Comparison of ENCODE assay signal across 11 cellular contexts in genomic region chr16:30088237-30088831, GRCh38. TPM values are rescaled to one million over a fixed set of nuclear protein-coding genes. Genes with fewer than 3 reads are reported as not detected.
A peak's percentile ranks its signal among the peaks of the same experiment; 100 is the strongest.
DNase-seq lines count a peak whose midpoint lies in the region; ATAC-seq, FAIRE-seq and TF ChIP-seq lines count a peak whose summit lies in the region.
"Had no signal": no experiment of that assay in that cellular context is flagged by ENCODE, and none has a peak within 500 bp of the region (broad histone marks: within the 10 kb centered on the region; RNA-seq: fewer than 3 reads in every experiment).

No MANE protein-coding gene starts in this region.

- no peak overlapping the region for H3K4me3 ChIP-seq in A549
- H3K4me3 ChIP-seq in GM23338, result no peak overlapping the region
- H3K4me3 ChIP-seq: esophagus muscularis mucosa, thoracic aorta had no signal

- H3K4me1 Mint-ChIP-seq in GM23338 (peaks cover 11% of the 10 kb centered on the region), chondrocyte (ENCODE audit: low read depth) (peaks cover 27% of the 10 kb centered on the region)

- POLR2A ChIA-PET in A549 (lab: Yijun Ruan, JAX), result interaction anchor here (4.9 kb wide), 1 partner anchor 23 kb away, joined by 67 read pairs; the partner anchor contains the start of gene ALDOA

- no peak for FAIRE-seq in A549 (lab: Jason Lieb, UNC)

- peaks cover 19% of the 10 kb centered on the region for H3K4me1 ChIP-seq in A549
- H3K4me1 ChIP-seq in GM23338 (ENCODE audit: insufficient read depth), result peaks cover 6% of the 10 kb centered on the region

- H3K9me3 Mint-ChIP-seq in GM23338, result no peaks in the 10 kb centered on the region; the same call in 2 of the 3 replicates
- H3K9me3 Mint-ChIP-seq in chondrocyte (ENCODE audit: low read depth), result no peaks in the 10 kb centered on the region
- H3K9me3 Mint-ChIP-seq: activated T-cell treated with anti-CD3 and anti-CD28 coated beads, Interleukin-2, amount 50 U/mL, for 4 hours; T-helper 1 cell treated with Interleukin-12 subunit alpha and Interleukin-12 subunit beta and Interleukin-4 antibody, amounts not matched to agents 30 μg/mL and 1 μg/mL, for 36 hours had no signal

- ATAC-seq in A549 (no peak), GM23338 (no peak), HG03457 (IDR thresholded peaks at IDR 0.05; ENCODE audit: unreplicated experiment) (no peak), SK-N-SH treated with all-trans-retinoic acid at 6 μM for 48 hours (no peak)
- ATAC-seq: activated T-cell treated with anti-CD3 and anti-CD28 coated beads, Interleukin-2, amount 50 U/mL, for 4 hours had no signal

- H3K27ac ChIP-seq in A549 (peak overlapping the region in 1 of 2 experiments; percentile 94; a peak in 2 of 6 replicates), GM23338 (ENCODE audit: low read depth) (no peak overlapping the region)
- H3K27ac ChIP-seq: esophagus muscularis mucosa, thoracic aorta had no signal

- H3K4me3 Mint-ChIP-seq in GM23338 (no peak overlapping the region), chondrocyte (ENCODE audit: unreplicated experiment) (no peak overlapping the region)
- H3K4me3 Mint-ChIP-seq: activated T-cell treated with anti-CD3 and anti-CD28 coated beads, Interleukin-2, amount 50 U/mL, for 4 hours; T-helper 1 cell treated with Interleukin-12 subunit alpha and Interleukin-12 subunit beta and Interleukin-4 antibody, amounts not matched to agents 30 μg/mL and 1 μg/mL, for 36 hours had no signal

- 67% methylated on average over 10 of the region's 10 CpGs for WGBS in A549 (ENCODE audit: missing lambda C conversion rate)

- no peak for TF ChIP-seq POLR2A in A549 (IDR thresholded peaks at IDR 0.05; ENCODE audit: low read length)

- no peaks in the 10 kb centered on the region for H3K36me3 ChIP-seq in GM23338 (ENCODE audit: insufficient read depth)

- H2AFZ ChIP-seq in GM23338, result no peak overlapping the region

- TF ChIP-seq CTCF in A549 (IDR thresholded peaks at IDR 0.05) (no peak), GM23338 (conservative IDR thresholded peaks at IDR 0.05; ENCODE audit: low read depth in 2 of 2) (no peak), chondrocyte (IDR thresholded peaks at IDR 0.05) (no peak)

- H3K4me2 ChIP-seq in A549 (no peak overlapping the region), GM23338 (no peak overlapping the region)

- H3F3A ChIP-seq in GM23338 (replicated peaks; ENCODE audit: low read depth), result peaks cover 10% of the 10 kb centered on the region

- H3K27me3 Mint-ChIP-seq in GM23338 (ENCODE audit: insufficient read depth, low read depth, poor library complexity) (peaks cover 12% of the 10 kb centered on the region), chondrocyte (ENCODE audit: low read depth) (no peaks in the 10 kb centered on the region)

- no peaks in the 10 kb centered on the region for H3K9me3 ChIP-seq in A549
- H3K9me3 ChIP-seq: esophagus muscularis mucosa, thoracic aorta had no signal

- H3K27ac Mint-ChIP-seq in GM23338 (peak overlapping the region; percentile 29; the same call in 1 of the 2 replicates), chondrocyte (ENCODE audit: unreplicated experiment) (peak overlapping the region; percentile 37)

- no peak for DNase-seq in A549 (ENCODE audit: low read depth in 1 of 2, low spot score in 1 of 2)
- DNase-seq in GM23338 (ENCODE audit: low spot score), result no peak
- DNase-seq in chondrocyte (ENCODE audit: low spot score), result no peak
- DNase-seq in NCI-H1694 (lab: John Stamatoyannopoulos, UW), result no peak
- DNase-seq: activated T-cell treated with anti-CD3 and anti-CD28 coated beads, Interleukin-2, amount 50 U/mL, for 4 hours; DMS79 had no signal

- no peak for TF ChIP-seq EP300 in A549 (IDR thresholded peaks at IDR 0.05)

- TF ChIP-seq RAD21 in A549 (conservative IDR thresholded peaks at IDR 0.05 in 1 of 2, IDR thresholded peaks at IDR 0.05 in 1 of 2), result no peak

- H3K27me3 ChIP-seq in GM23338 (ENCODE audit: insufficient read depth), result 0 out of 2 replicates have a peak, but pooled peaks cover 3% of the 10 kb centered on the region
- H3K27me3 ChIP-seq: esophagus muscularis mucosa had no signal

- no peaks in the 10 kb centered on the region for H3K79me2 ChIP-seq in GM23338 (replicated peaks; ENCODE audit: insufficient read depth)

- H3K9me2 ChIP-seq in GM23338 (ENCODE audit: insufficient read depth), result no peaks in the 10 kb centered on the region

- peaks cover 30% of the 10 kb centered on the region for H3K36me3 Mint-ChIP-seq in GM23338 (ENCODE audit: low read depth)
- H3K36me3 Mint-ChIP-seq in chondrocyte (ENCODE audit: low read depth), result peaks cover 3% of the 10 kb centered on the region

- H4K20me1 ChIP-seq in GM23338 (replicated peaks; ENCODE audit: insufficient read depth), result no peaks in the 10 kb centered on the region; the same call in 1 of the 2 replicates

- CTCF ChIA-PET in A549 (lab: Yijun Ruan, JAX), result interaction anchor here (7.4 to 9.6 kb wide), 2 partner anchors 10 to 24 kb away, joined by 119 to 143 read pairs; partner anchors contain the start of genes ALDOA and PPP4C

TF ChIP-seq in A549, 52 proteins besides CTCF, POLR2A, EP300 and RAD21:
- TF ChIP-seq MAFK (IDR thresholded peaks at IDR 0.05; ENCODE audit: partially characterized antibody), result peak; percentile 93
- no peak for TF ChIP-seq TP53 (CRISPR knock-in tag; IDR thresholded peaks at IDR 0.05)
- TF ChIP-seq HOXB5 (CRISPR knock-in tag; IDR thresholded peaks at IDR 0.05), result no peak
- no peak for TF ChIP-seq BHLHE40 (IDR thresholded peaks at IDR 0.05; ENCODE audit: low read depth, low read length)
TF ChIP-seq in A549: peak in this region for 1.

TF ChIP-seq in SK-N-SH treated with all-trans-retinoic acid at 6 μM for 48 hours, 23 proteins besides CTCF, POLR2A, EP300 and RAD21 (continues in another document):
- TF ChIP-seq ZNF565 (CRISPR knock-in tag; conservative IDR thresholded peaks at IDR 0.05; ENCODE audit: low read depth) (no peak), CSRNP3 (CRISPR knock-in tag; IDR thresholded peaks at IDR 0.05) (no peak)

RNA-seq across cellular contexts. Expression of gene TBX6, which starts 3.4 kb away (rescaled TPM):
- polyA plus RNA-seq in A549 (2011; rRNA removed) (0.11 and 0.14 TPM in 2 replicates), A549 (2017; fragmentation: RNase III; extraction: RNeasy Plus Mini Kit Qiagen cat#74134 plus additional on column Dnase treatment) (0.26 to 0.63 TPM (median 0.62 TPM) in 3 replicates), GM23338 (2016; fragmentation: Nextera tagmentation; extraction: Ambion mirVana) (1.9 and 2.4 TPM in 2 replicates)
- 0.12 and 0.17 TPM in 2 replicates for polyA plus RNA-seq in A549 (2012; cell fraction: cytosol; rRNA removed)
- 0.39 and 0.49 TPM in 2 replicates for polyA plus RNA-seq in A549 (2012; cell fraction: nucleus; rRNA removed)
- polyA minus RNA-seq in A549 (2011; rRNA and poly(A)+ RNA removed), result 0.44 TPM in 1 of 2 replicates, not detected in the other
- 1.1 and 2.3 TPM in 2 replicates for total RNA-seq in GM23338 (2014; rRNA removed; shearing (Covaris generic))
- total RNA-seq in chondrocyte, result 0.34 to 0.59 TPM (median 0.55 TPM) in 3 replicates

RNA-seq across cellular contexts. Expression of gene YPEL3, which starts 7.7 kb away (rescaled TPM):
- 4.5 and 5.5 TPM in 2 replicates for polyA plus RNA-seq in A549 (2011; rRNA removed)
- polyA plus RNA-seq in A549 (2012; cell fraction: cytosol; rRNA removed), result 7.5 and 11.3 TPM in 2 replicates
- polyA plus RNA-seq in A549 (2012; cell fraction: nucleus; rRNA removed), result 16.3 and 19.4 TPM in 2 replicates
- polyA plus RNA-seq in A549 (2017; fragmentation: RNase III; extraction: RNeasy Plus Mini Kit Qiagen cat#74134 plus additional on column Dnase treatment), result 6.1 to 8.3 TPM (median 8.1 TPM) in 3 replicates
- polyA minus RNA-seq in A549 (2011; rRNA and poly(A)+ RNA removed), result 1.8 and 2.0 TPM in 2 replicates
- 21.8 and 27.8 TPM in 2 replicates for total RNA-seq in GM23338 (2014; rRNA removed; shearing (Covaris generic))
- 81.7 and 86.1 TPM in 2 replicates for polyA plus RNA-seq in GM23338 (2016; fragmentation: Nextera tagmentation; extraction: Ambion mirVana)
- 23.3 to 31.9 TPM (median 28.1 TPM) in 3 replicates for total RNA-seq in chondrocyte

RNA-seq across cellular contexts. Expression of gene PPP4C, which starts 12.5 kb away (rescaled TPM):
- polyA plus RNA-seq in A549 (2011; rRNA removed), result 102 and 117 TPM in 2 replicates
- polyA plus RNA-seq in A549 (2012; cell fraction: cytosol; rRNA removed), result 237 and 266 TPM in 2 replicates
- polyA plus RNA-seq in A549 (2012; cell fraction: nucleus; rRNA removed), result 236 and 260 TPM in 2 replicates
- polyA plus RNA-seq in A549 (2017; fragmentation: RNase III; extraction: RNeasy Plus Mini Kit Qiagen cat#74134 plus additional on column Dnase treatment), result 107 to 117 TPM (median 115 TPM) in 3 replicates
- polyA minus RNA-seq in A549 (2011; rRNA and poly(A)+ RNA removed), result 326 and 415 TPM in 2 replicates
- 108 and 120 TPM in 2 replicates for total RNA-seq in GM23338 (2014; rRNA removed; shearing (Covaris generic))
- 169 and 170 TPM in 2 replicates for polyA plus RNA-seq in GM23338 (2016; fragmentation: Nextera tagmentation; extraction: Ambion mirVana)
- total RNA-seq in chondrocyte, result 81.0 to 90.3 TPM (median 84.7 TPM) in 3 replicates

RNA-seq across cellular contexts. Expression of gene ALDOA, which starts 22.8 kb away (rescaled TPM):
- polyA plus RNA-seq in A549 (2011; rRNA removed) (741 and 761 TPM in 2 replicates), A549 (2017; fragmentation: RNase III; extraction: RNeasy Plus Mini Kit Qiagen cat#74134 plus additional on column Dnase treatment) (1,254 to 1,331 TPM (median 1,286 TPM) in 3 replicates), GM23338 (2016; fragmentation: Nextera tagmentation; extraction: Ambion mirVana) (1,054 and 1,067 TPM in 2 replicates)
- polyA plus RNA-seq in A549 (2012; cell fraction: cytosol; rRNA removed), result 1,311 and 1,575 TPM in 2 replicates
- polyA plus RNA-seq in A549 (2012; cell fraction: nucleus; rRNA removed), result 1,948 and 2,569 TPM in 2 replicates
- polyA minus RNA-seq in A549 (2011; rRNA and poly(A)+ RNA removed), result 1,184 and 1,372 TPM in 2 replicates
- total RNA-seq in GM23338 (2014; rRNA removed; shearing (Covaris generic)), result 1,113 and 1,306 TPM in 2 replicates
- 865 to 1,101 TPM (median 1,094 TPM) in 3 replicates for total RNA-seq in chondrocyte

RNA-seq across cellular contexts. Expression of gene GDPD3, which starts 25.0 kb away (rescaled TPM):
- polyA plus RNA-seq in A549 (2011; rRNA removed) (0.58 and 1.1 TPM in 2 replicates), A549 (2017; fragmentation: RNase III; extraction: RNeasy Plus Mini Kit Qiagen cat#74134 plus additional on column Dnase treatment) (1.3 to 2.4 TPM (median 1.8 TPM) in 3 replicates), GM23338 (2016; fragmentation: Nextera tagmentation; extraction: Ambion mirVana) (1.1 and 1.4 TPM in 2 replicates)
- 1.0 and 1.3 TPM in 2 replicates for polyA plus RNA-seq in A549 (2012; cell fraction: cytosol; rRNA removed)
- 4.2 and 5.1 TPM in 2 replicates for polyA plus RNA-seq in A549 (2012; cell fraction: nucleus; rRNA removed)
- not detected in 2 replicates for polyA minus RNA-seq in A549 (2011; rRNA and poly(A)+ RNA removed)
- total RNA-seq in GM23338 (2014; rRNA removed; shearing (Covaris generic)), result 0.94 TPM in 1 of 2 replicates, not detected in the other
- 1.9 to 3.2 TPM (median 2.2 TPM) in 3 replicates for total RNA-seq in chondrocyte
